15 cellular contexts compared by ENCODE assay signal in genomic region chr7:47292832-47293309, GRCh38.
DNase-seq lines count a peak whose midpoint lies in the region; ATAC-seq and TF ChIP-seq lines count a peak whose summit lies in the region.
"Had no signal": no experiment of that assay in that cellular context is flagged by ENCODE, and none has a peak within 500 bp of the region (broad histone marks: within the 10 kb centered on the region; RNA-seq: fewer than 3 reads in every experiment).

No MANE protein-coding gene starts in this region.

- intact Hi-C loops in transverse colon (cut with DNase I; ENCODE audit: low total_unique reads), result no loop called here
- intact Hi-C loops in activated T-helper 1 cell treated with anti-CD3 and anti-CD28 coated beads, Interleukin-12 subunit alpha, Interleukin-12 subunit beta, Interleukin-2, Interleukin-4 antibody, amounts not matched to agents 30 ng/mL and 10 ng/mL and 1 ng/mL, durations not matched to agents 14 hours and 24 hours and 36 hours (cut with micrococcal nuclease), result no loop called here

- DNase-seq in SK-N-SH, result no peak
- DNase-seq in brain microvascular endothelial cell, result peak; percentile 17
- no peak for DNase-seq in mesothelial cell of epicardium (ENCODE audit: low spot score in 2 of 2, unreplicated experiment in 2 of 2)
- DNase-seq in transverse colon, result no peak
- no peak for DNase-seq in cerebellum (ENCODE audit: low spot score)
- no peak for DNase-seq in activated T-helper 1 cell treated with anti-CD3 and anti-CD28 coated beads, Interleukin-12 subunit alpha, Interleukin-12 subunit beta, Interleukin-2, Interleukin-4 antibody, amounts not matched to agents 30 ng/mL and 10 ng/mL and 1 ng/mL, durations not matched to agents 14 hours and 24 hours and 36 hours (ENCODE audit: low spot score)
- DNase-seq: activated effector memory CD4-positive, alpha-beta T cell treated with anti-CD3 and anti-CD28 coated beads, Interleukin-2, amount 50 U/mL, for 16 hours; COR-L47; foreskin fibroblast; NCI-H1105 treated with DMSO at 0.1 percent for 48 hours; NCI-H2227 treated with DMSO at 0.1 percent for 48 hours; stimulated activated CD4-positive, alpha-beta T cell treated with anti-CD3 and anti-CD28 coated beads, Interleukin-2, amount 100 ng/mL, for 24 hours had no signal

- no peak overlapping the region for H3K4me3 Mint-ChIP-seq in mesothelial cell of epicardium
- no peak overlapping the region for H3K4me3 Mint-ChIP-seq in activated T-helper 1 cell treated with anti-CD3 and anti-CD28 coated beads, Interleukin-12 subunit alpha, Interleukin-12 subunit beta, Interleukin-2, Interleukin-4 antibody, amounts not matched to agents 30 ng/mL and 10 ng/mL and 1 ng/mL, durations not matched to agents 14 hours and 24 hours and 36 hours

- no peaks in the 10 kb centered on the region for H3K9me2 ChIP-seq in SK-N-SH

- H3K27me3 Mint-ChIP-seq in mesothelial cell of epicardium (ENCODE audit: low read depth), result no peaks in the 10 kb centered on the region
- H3K27me3 Mint-ChIP-seq in activated T-helper 1 cell treated with anti-CD3 and anti-CD28 coated beads, Interleukin-12 subunit alpha, Interleukin-12 subunit beta, Interleukin-2, Interleukin-4 antibody, amounts not matched to agents 30 ng/mL and 10 ng/mL and 1 ng/mL, durations not matched to agents 14 hours and 24 hours and 36 hours (ENCODE audit: insufficient read depth), result no peaks in the 10 kb centered on the region

- H3K4me1 ChIP-seq in SK-N-SH (ENCODE audit: control insufficient read depth in 1 of 2, insufficient read depth in 2 of 2, low read depth in 1 of 2, low read length in 1 of 2), result peaks cover 8 to 24% of the 10 kb centered on the region in 2 experiments
- peaks cover 6 to 31% (median 14%) of the 10 kb centered on the region in 4 donors for H3K4me1 ChIP-seq in transverse colon

- TF ChIP-seq POLR2A in transverse colon (IDR thresholded peaks at IDR 0.05), result no peak

- peaks cover 76% of the 10 kb centered on the region for H3K36me3 Mint-ChIP-seq in mesothelial cell of epicardium
- H3K36me3 Mint-ChIP-seq in activated T-helper 1 cell treated with anti-CD3 and anti-CD28 coated beads, Interleukin-12 subunit alpha, Interleukin-12 subunit beta, Interleukin-2, Interleukin-4 antibody, amounts not matched to agents 30 ng/mL and 10 ng/mL and 1 ng/mL, durations not matched to agents 14 hours and 24 hours and 36 hours (ENCODE audit: low read depth), result no peaks in the 10 kb centered on the region

- no peak for TF ChIP-seq CTCF in SK-N-SH (IDR thresholded peaks at IDR 0.05)
- TF ChIP-seq CTCF in brain microvascular endothelial cell (IDR thresholded peaks at IDR 0.05; ENCODE audit: low read depth, low read length, missing control alignments), result no peak
- TF ChIP-seq CTCF in mesothelial cell of epicardium (IDR thresholded peaks at IDR 0.05; ENCODE audit: unreplicated experiment), result no peak
- no peak for TF ChIP-seq CTCF in transverse colon (IDR thresholded peaks at IDR 0.05)

- H3K4me3 ChIP-seq in SK-N-SH (ENCODE audit: low read depth in 2 of 2, low read length in 1 of 2), result no peak overlapping the region
- no peak overlapping the region for H3K4me3 ChIP-seq in brain microvascular endothelial cell (ENCODE audit: low read depth, low read length)
- no peak overlapping the region for H3K4me3 ChIP-seq in transverse colon

- H3K79me2 ChIP-seq in SK-N-SH (ENCODE audit: insufficient read depth), result no peaks in the 10 kb centered on the region

- peak overlapping the region; percentile 51 for H3K27ac Mint-ChIP-seq in mesothelial cell of epicardium
- H3K27ac Mint-ChIP-seq in activated T-helper 1 cell treated with anti-CD3 and anti-CD28 coated beads, Interleukin-12 subunit alpha, Interleukin-12 subunit beta, Interleukin-2, Interleukin-4 antibody, amounts not matched to agents 30 ng/mL and 10 ng/mL and 1 ng/mL, durations not matched to agents 14 hours and 24 hours and 36 hours, result no peak overlapping the region

- H3K9ac ChIP-seq in SK-N-SH, result no peak overlapping the region

- peaks cover 31% of the 10 kb centered on the region for H3F3A ChIP-seq in SK-N-SH (replicated peaks; ENCODE audit: insufficient read depth)

- no peaks in the 10 kb centered on the region for H3K9me3 ChIP-seq in SK-N-SH
- no peaks in the 10 kb centered on the region for H3K9me3 ChIP-seq in transverse colon

- CTCF ChIA-PET in SK-N-SH (lab: Yijun Ruan, JAX), result interaction anchor here (1.0 to 4.4 kb wide), 4 partner anchors 26 to 526 kb away, joined by 3 to 20 read pairs (median 4); no protein-coding TSS in a partner anchor

- H3K27me3 ChIP-seq in SK-N-SH (ENCODE audit: insufficient read depth), result no peaks in the 10 kb centered on the region
- H3K27me3 ChIP-seq in brain microvascular endothelial cell (replicated peaks), result no peaks in the 10 kb centered on the region
- no peaks in the 10 kb centered on the region for H3K27me3 ChIP-seq in transverse colon

- in situ Hi-C loops in brain microvascular endothelial cell (cut with HindIII; ENCODE audit: low pct_ligation_motif_present, low sequenced_read_pairs), result no loop called here
- in situ Hi-C loops in transverse colon (cut with MboI; ENCODE audit: low pct_ligation_motif_present in 1 of 4, low pct_unique_long_range_greater_than_20kb in 1 of 4, low sequenced_read_pairs in 3 of 4), result loop anchor here in 1 of 4 donors (25.0 kb wide), 1 partner anchor 519 kb away; no protein-coding TSS in a partner anchor

- no peak overlapping the region for H2AFZ ChIP-seq in SK-N-SH (ENCODE audit: low read depth)

- H3K9me3 Mint-ChIP-seq in mesothelial cell of epicardium, result no peaks in the 10 kb centered on the region
- no peaks in the 10 kb centered on the region for H3K9me3 Mint-ChIP-seq in activated T-helper 1 cell treated with anti-CD3 and anti-CD28 coated beads, Interleukin-12 subunit alpha, Interleukin-12 subunit beta, Interleukin-2, Interleukin-4 antibody, amounts not matched to agents 30 ng/mL and 10 ng/mL and 1 ng/mL, durations not matched to agents 14 hours and 24 hours and 36 hours

- 96% methylated on average over 4 of the region's 4 CpGs for WGBS in SK-N-SH (ENCODE audit: low lambda C conversion rate)
- 57 to 60% methylated on average over 1 to 4 of the region's 4 CpGs for WGBS in transverse colon (ENCODE audit: low coverage in 1 of 2), 2 donors

- POLR2A ChIA-PET in SK-N-SH (lab: Yijun Ruan, JAX), result no interaction called here

- no peaks in the 10 kb centered on the region for H4K20me1 ChIP-seq in SK-N-SH (ENCODE audit: insufficient read depth)

- ATAC-seq in SK-N-SH treated with all-trans-retinoic acid at 6 μM for 48 hours, result no peak
- ATAC-seq in HG03097 (IDR thresholded peaks at IDR 0.05; ENCODE audit: low FRiP score, unreplicated experiment), result no peak

- TF ChIP-seq EP300 in SK-N-SH (IDR thresholded peaks at IDR 0.05; ENCODE audit: borderline replicate concordance in 1 of 2, low read depth in 1 of 2, low read length in 1 of 2) (no peak), transverse colon (IDR thresholded peaks at IDR 0.05; ENCODE audit: low read depth) (no peak)

- peaks cover 29% of the 10 kb centered on the region for H3K4me1 Mint-ChIP-seq in mesothelial cell of epicardium
- H3K4me1 Mint-ChIP-seq in activated T-helper 1 cell treated with anti-CD3 and anti-CD28 coated beads, Interleukin-12 subunit alpha, Interleukin-12 subunit beta, Interleukin-2, Interleukin-4 antibody, amounts not matched to agents 30 ng/mL and 10 ng/mL and 1 ng/mL, durations not matched to agents 14 hours and 24 hours and 36 hours (ENCODE audit: low read depth), result peaks cover 19% of the 10 kb centered on the region

- H3K36me3 ChIP-seq in SK-N-SH (replicated peaks in 1 of 2; ENCODE audit: control insufficient read depth in 1 of 2, insufficient read depth in 2 of 2, low read length in 1 of 2), result peaks cover 68 to 94% of the 10 kb centered on the region in 2 experiments
- H3K36me3 ChIP-seq in brain microvascular endothelial cell (replicated peaks), result peaks cover 38% of the 10 kb centered on the region
- H3K36me3 ChIP-seq in transverse colon, result peaks cover 0 to 5% (median 0%) of the 10 kb centered on the region in 4 donors

- H3K27ac ChIP-seq in SK-N-SH (ENCODE audit: low read depth in 2 of 2, low read length in 1 of 2) (peak overlapping the region; percentile 8 to 91; a peak in 3 of 4 replicates), brain microvascular endothelial cell (peak overlapping the region; percentile 95), transverse colon (peak overlapping the region; percentile 58 to 75 (median 70))
- H3K27ac ChIP-seq: 22Rv1 had no signal

- no peak overlapping the region for H3K4me2 ChIP-seq in SK-N-SH

- no peak for TF ChIP-seq RAD21 in SK-N-SH (IDR thresholded peaks at IDR 0.05; ENCODE audit: low read length)

TF ChIP-seq in SK-N-SH, 30 proteins besides CTCF, POLR2A, EP300 and RAD21 (continues in another document):
- no peak for TF ChIP-seq YY1 (IDR thresholded peaks at IDR 0.05; ENCODE audit: low read depth)
- no peak for TF ChIP-seq SMC3 (IDR thresholded peaks at IDR 0.05; ENCODE audit: low read depth, low read length)
- TF ChIP-seq GATA2 (CRISPR knock-in tag; IDR thresholded peaks at IDR 0.05), result no peak
- TF ChIP-seq GABPA (IDR thresholded peaks at IDR 0.05; ENCODE audit: low read depth), result no peak
- no peak for TF ChIP-seq FOSL2 (IDR thresholded peaks at IDR 0.05; ENCODE audit: borderline replicate concordance, low read depth)
- no peak for TF ChIP-seq RXRA (IDR thresholded peaks at IDR 0.05; ENCODE audit: borderline replicate concordance, low read depth)
- no peak for TF ChIP-seq MEF2A (IDR thresholded peaks at IDR 0.05; ENCODE audit: borderline replicate concordance, low read depth)
- TF ChIP-seq FOXJ3 (CRISPR knock-in tag; IDR thresholded peaks at IDR 0.05), result no peak
- TF ChIP-seq JUND (IDR thresholded peaks at IDR 0.05), result no peak
- TF ChIP-seq, protein P1, sequence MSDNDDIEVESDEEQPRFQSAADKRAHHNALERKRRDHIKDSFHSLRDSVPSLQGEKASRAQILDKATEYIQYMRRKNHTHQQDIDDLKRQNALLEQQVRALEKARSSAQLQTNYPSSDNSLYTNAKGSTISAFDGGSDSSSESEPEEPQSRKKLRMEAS (IDR thresholded peaks at IDR 0.05; ENCODE audit: low read depth), result no peak

TF ChIP-seq in SK-N-SH treated with all-trans-retinoic acid at 6 μM for 48 hours, 23 proteins besides CTCF, POLR2A, EP300 and RAD21 (continues in another document):
- TF ChIP-seq ARNTL (CRISPR knock-in tag; IDR thresholded peaks at IDR 0.05; ENCODE audit: borderline replicate concordance, low read depth), result no peak
- TF ChIP-seq, protein P2, sequence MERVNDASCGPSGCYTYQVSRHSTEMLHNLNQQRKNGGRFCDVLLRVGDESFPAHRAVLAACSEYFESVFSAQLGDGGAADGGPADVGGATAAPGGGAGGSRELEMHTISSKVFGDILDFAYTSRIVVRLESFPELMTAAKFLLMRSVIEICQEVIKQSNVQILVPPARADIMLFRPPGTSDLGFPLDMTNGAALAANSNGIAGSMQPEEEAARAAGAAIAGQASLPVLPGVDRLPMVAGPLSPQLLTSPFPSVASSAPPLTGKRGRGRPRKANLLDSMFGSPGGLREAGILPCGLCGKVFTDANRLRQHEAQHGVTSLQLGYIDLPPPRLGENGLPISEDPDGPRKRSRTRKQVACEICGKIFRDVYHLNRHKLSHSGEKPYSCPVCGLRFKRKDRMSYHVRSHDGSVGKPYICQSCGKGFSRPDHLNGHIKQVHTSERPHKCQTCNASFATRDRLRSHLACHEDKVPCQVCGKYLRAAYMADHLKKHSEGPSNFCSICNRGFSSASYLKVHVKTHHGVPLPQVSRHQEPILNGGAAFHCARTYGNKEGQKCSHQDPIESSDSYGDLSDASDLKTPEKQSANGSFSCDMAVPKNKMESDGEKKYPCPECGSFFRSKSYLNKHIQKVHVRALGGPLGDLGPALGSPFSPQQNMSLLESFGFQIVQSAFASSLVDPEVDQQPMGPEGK (CRISPR knock-in tag; IDR thresholded peaks at IDR 0.05; ENCODE audit: borderline replicate concordance), result no peak
